Comparison of ENCODE assay signal across 28 cellular contexts in genomic region chr7:117679120-117679519, GRCh38.
"Had no signal": no experiment of that assay in that cellular context is flagged by ENCODE, and none has a peak within 500 bp of the region (broad histone marks: within the 10 kb centered on the region; RNA-seq: fewer than 3 reads in every experiment).

No MANE protein-coding gene starts in this region.

- ATAC-seq: effector memory CD8-positive, alpha-beta T cell; esophagus mucosa; foreskin keratinocyte; gastrocnemius medialis; gastroesophageal sphincter; heart left ventricle; heart right ventricle had no signal

- H3K4me1 ChIP-seq: colonic mucosa, esophagus muscularis mucosa, foreskin keratinocyte, gastrocnemius medialis, heart left ventricle, heart right ventricle had no signal

- H3K27ac ChIP-seq: colonic mucosa, coronary artery, dorsolateral prefrontal cortex, epithelial cell of prostate, esophagus muscularis mucosa, esophagus squamous epithelium, foreskin keratinocyte, gastrocnemius medialis, gastroesophageal sphincter, heart left ventricle, heart right ventricle, hepatocyte had no signal

- H2AFZ ChIP-seq: hepatocyte had no signal

- DNase-seq: colonic mucosa; cortex of kidney; dermis blood vessel endothelial cell; dorsolateral prefrontal cortex; effector CD4-positive, alpha-beta T cell; effector CD8-positive, alpha-beta T cell; effector memory CD4-positive, alpha-beta T cell; effector memory CD8-positive, alpha-beta T cell; endodermal cell; erythroblast; esophagus squamous epithelium; foreskin fibroblast; foreskin keratinocyte; foreskin melanocyte; gastrocnemius medialis; glutamatergic neuron; head of caudate nucleus; heart left ventricle; heart right ventricle had no signal

- H3K4me2 ChIP-seq: hepatocyte had no signal

- H3K27me3 ChIP-seq: colonic mucosa, esophagus muscularis mucosa, esophagus squamous epithelium, gastrocnemius medialis, gastroesophageal sphincter, hepatocyte had no signal

- H3K36me3 ChIP-seq: colonic mucosa, esophagus muscularis mucosa, esophagus squamous epithelium, gastrocnemius medialis, gastroesophageal sphincter, heart left ventricle, heart right ventricle had no signal

- H3K4me3 ChIP-seq: colonic mucosa, coronary artery, dorsolateral prefrontal cortex, esophagus muscularis mucosa, esophagus squamous epithelium, gastrocnemius medialis, gastroesophageal sphincter, heart left ventricle, heart right ventricle, hepatocyte had no signal

- H3K9me3 ChIP-seq: colonic mucosa, esophagus muscularis mucosa, esophagus squamous epithelium, gastrocnemius medialis, gastroesophageal sphincter, heart left ventricle, heart right ventricle had no signal

- H3K79me2 ChIP-seq: hepatocyte had no signal

- FAIRE-seq: endometrium, endothelial cell of umbilical vein, frontal cortex had no signal
